Comparison of ENCODE assay signal across 14 cellular contexts in genomic region chr19:45323671-45324081, GRCh38. TPM values are rescaled to one million over a fixed set of nuclear protein-coding genes. Genes with fewer than 3 reads are reported as not detected.
A peak's percentile ranks its signal among the peaks of the same experiment; 100 is the strongest.
DNase-seq lines count a peak whose midpoint lies in the region; ATAC-seq, FAIRE-seq and TF ChIP-seq lines count a peak whose summit lies in the region.
"Had no signal": no experiment of that assay in that cellular context is flagged by ENCODE, and none has a peak within 500 bp of the region (broad histone marks: within the 10 kb centered on the region; RNA-seq: fewer than 3 reads in every experiment).

No MANE protein-coding gene starts in this region.

- peaks cover 0 to 2% of the 10 kb centered on the region in 2 experiments for H4K20me1 ChIP-seq in H1 (replicated peaks in 1 of 2; ENCODE audit: control insufficient read depth in 1 of 2, insufficient read depth in 2 of 2, low read length in 2 of 2)

- no peaks in the 10 kb centered on the region for H3K9me3 ChIP-seq in H1 (ENCODE audit: insufficient read depth in 2 of 2, low read depth in 1 of 2, low read length in 1 of 2)
- no peaks in the 10 kb centered on the region for H3K9me3 ChIP-seq in stomach smooth muscle (ENCODE audit: control insufficient read depth in 2 of 2, low read length in 2 of 2)
- H3K9me3 ChIP-seq: vagina had no signal

- peak overlapping the region; percentile 28; the same call in 1 of the 2 replicates for H4K8ac ChIP-seq in H1 (ENCODE audit: extremely low read depth, insufficient read depth, low read length)

- no peaks in the 10 kb centered on the region for H3K79me2 ChIP-seq in H1 (ENCODE audit: control insufficient read depth in 1 of 2, insufficient read depth in 2 of 2, low read length in 2 of 2)

- H3K27me3 ChIP-seq in H1 (replicated peaks in 1 of 4; ENCODE audit: control insufficient read depth in 3 of 4, extremely low read depth in 1 of 4, insufficient read depth in 3 of 4, low read length in 3 of 4) (peaks cover 0 to 14% (median 11%) of the 10 kb centered on the region in 4 experiments; a peak in 5 of 7 replicates), stomach smooth muscle (ENCODE audit: control insufficient read depth in 1 of 2, insufficient read depth in 2 of 2, low read length in 2 of 2) (peaks cover 0 to 6% of the 10 kb centered on the region in 2 donors)

- 4% methylated on average over 18 of the region's 30 CpGs; no CpG with 5 or more reads in 1 of the 2 experiments for WGBS in H1 (ENCODE audit: extremely low coverage in 1 of 2, insufficient coverage in 1 of 2, insufficient read length in 1 of 2, insufficient replicate concordance in 2 of 2, low coverage in 1 of 2, low lambda C conversion rate in 2 of 2, missing lambda C conversion rate in 1 of 2), 2 experiments

- peaks cover 2% of the 10 kb centered on the region for H3K4me1 Mint-ChIP-seq in activated T-helper 2 cell treated with anti-CD3 and anti-CD28 coated beads, Interferon-gamma antibody, Interleukin-2, Interleukin-4, amounts not matched to agents 10 μg/mL and 5 μg/mL and 100 μg/mL, durations not matched to agents 14 hours and 24 hours and 36 hours (ENCODE audit: low read depth)

- no peak overlapping the region for H3K14ac ChIP-seq in H1 (ENCODE audit: insufficient read length)

- no peak overlapping the region; the same call in 1 of the 2 replicates for H2BK15ac ChIP-seq in H1 (ENCODE audit: low read length)

- ATAC-seq in left colon, result peak; percentile 36
- no peak for ATAC-seq in GM21723 (IDR thresholded peaks at IDR 0.05; ENCODE audit: unreplicated experiment)
- ATAC-seq in HG02885 (IDR thresholded peaks at IDR 0.05; ENCODE audit: poor library complexity, unreplicated experiment), result no peak
- ATAC-seq: esophagus mucosa had no signal

- no peak overlapping the region for H3K4me3 Mint-ChIP-seq in activated T-helper 2 cell treated with anti-CD3 and anti-CD28 coated beads, Interferon-gamma antibody, Interleukin-2, Interleukin-4, amounts not matched to agents 10 μg/mL and 5 μg/mL and 100 μg/mL, durations not matched to agents 14 hours and 24 hours and 36 hours (ENCODE audit: low read depth)
- H3K4me3 Mint-ChIP-seq: activated naive CD8-positive, alpha-beta T cell had no signal

- H4K5ac ChIP-seq in H1 (ENCODE audit: insufficient read length, low read depth, low read length), result peak overlapping the region; percentile 1

- DNase-seq in NCI-H1436 (lab: John Stamatoyannopoulos, UW), result peak; percentile 33
- DNase-seq in NCI-H1436 treated with DMSO at 0.1 percent for 48 hours (lab: John Stamatoyannopoulos, UW), result no peak
- DNase-seq in H1 (ENCODE audit: low read depth in 1 of 2, low spot score in 2 of 2), result peak in 1 of 2 experiments; percentile 68
- peak; percentile 16 to 46 for DNase-seq in left colon
- no peak for DNase-seq in activated T-helper 2 cell treated with anti-CD3 and anti-CD28 coated beads, Interferon-gamma antibody, Interleukin-2, Interleukin-4, amounts not matched to agents 10 μg/mL and 5 μg/mL and 100 μg/mL, durations not matched to agents 14 hours and 24 hours and 36 hours (ENCODE audit: low spot score)
- DNase-seq: NCI-H1105; stimulated activated CD4-positive, alpha-beta T cell treated with anti-CD3 and anti-CD28 coated beads, Interleukin-4, amount 100 ng/mL, for 24 hours had no signal

- peak overlapping the region; percentile 42 to 71 for H3K4me2 ChIP-seq in H1 (ENCODE audit: insufficient read depth in 1 of 2, low read depth in 2 of 2, low read length in 2 of 2)

- H3K9ac ChIP-seq in H1 (replicated peaks in 1 of 4; ENCODE audit: extremely low read depth in 1 of 4, low read depth in 3 of 4, low read length in 3 of 4) (peak overlapping the region in 1 of 4 experiments; percentile 13; a peak in 1 of 7 replicates), stomach smooth muscle (ENCODE audit: low read length in 2 of 2) (peak overlapping the region; percentile 80 to 86)

- no peak for TF ChIP-seq CTCF in H1 (IDR thresholded peaks at IDR 0.05; ENCODE audit: control extremely low read depth in 1 of 3, insufficient read depth in 1 of 3, low read depth in 1 of 3, low read length in 3 of 3)

- peak overlapping the region; percentile 45 for H4K91ac ChIP-seq in H1 (replicated peaks; ENCODE audit: insufficient read length, low read length)

- H3K4me3 ChIP-seq in H1 (ENCODE audit: extremely low read depth in 1 of 4, insufficient read depth in 2 of 4, low read depth in 3 of 4, low read length in 4 of 4), result peak overlapping the region in 3 of 4 experiments; percentile 1 to 52 (median 26); a peak in 5 of 8 replicates
- peak overlapping the region; percentile 70 to 73 for H3K4me3 ChIP-seq in stomach smooth muscle (ENCODE audit: low read length in 2 of 2)

- no peak overlapping the region for H2AK5ac ChIP-seq in H1 (ENCODE audit: low read depth, low read length)

- H2AFZ ChIP-seq in H1 (ENCODE audit: low read length), result peak overlapping the region; percentile 74; the same call in 1 of the 2 replicates

- no peak for TF ChIP-seq RAD21 in H1 (IDR thresholded peaks at IDR 0.05 in 1 of 2, conservative IDR thresholded peaks at IDR 0.05 in 1 of 2; ENCODE audit: low read depth in 2 of 2, low read length in 2 of 2)

- H3K36me3 ChIP-seq in H1 (ENCODE audit: control insufficient read depth in 2 of 4, insufficient read depth in 4 of 4, low read length in 3 of 4) (no peaks in the 10 kb centered on the region), stomach smooth muscle (ENCODE audit: control insufficient read depth in 2 of 2, insufficient read depth in 2 of 2, low read length in 2 of 2) (no peaks in the 10 kb centered on the region)
- H3K36me3 ChIP-seq: vagina had no signal

- H3K36me3 Mint-ChIP-seq in activated T-helper 2 cell treated with anti-CD3 and anti-CD28 coated beads, Interferon-gamma antibody, Interleukin-2, Interleukin-4, amounts not matched to agents 10 μg/mL and 5 μg/mL and 100 μg/mL, durations not matched to agents 14 hours and 24 hours and 36 hours (ENCODE audit: low read depth), result no peaks in the 10 kb centered on the region
- H3K36me3 Mint-ChIP-seq: activated naive CD8-positive, alpha-beta T cell had no signal

- CTCF ChIA-PET in H1 (lab: Charles Lee; ENCODE audit: partially characterized antibody), result interaction anchor here (1.6 kb wide), 1 partner anchor 123 kb away, joined by 3 read pairs; no protein-coding TSS in a partner anchor

- H2BK120ac ChIP-seq in H1 (replicated peaks; ENCODE audit: low read depth, low read length), result no peak overlapping the region

- peak overlapping the region; percentile 54 for H3K56ac ChIP-seq in H1 (replicated peaks; ENCODE audit: insufficient read length, low read depth, low read length)

- H3K79me1 ChIP-seq in H1 (ENCODE audit: low read depth, low read length), result no peaks in the 10 kb centered on the region

- TF ChIP-seq POLR2A in H1 (IDR thresholded peaks at IDR 0.05; ENCODE audit: control extremely low read depth in 1 of 2, low read depth in 2 of 2, low read length in 2 of 2), result peak in 1 of 2 experiments; percentile 58; a peak in 1 of 3 replicates

- H3K9me3 Mint-ChIP-seq in activated T-helper 2 cell treated with anti-CD3 and anti-CD28 coated beads, Interferon-gamma antibody, Interleukin-2, Interleukin-4, amounts not matched to agents 10 μg/mL and 5 μg/mL and 100 μg/mL, durations not matched to agents 14 hours and 24 hours and 36 hours, result no peaks in the 10 kb centered on the region

- H3K27ac ChIP-seq in H1 (ENCODE audit: low read depth, low read length), result no peak overlapping the region
- peak overlapping the region; percentile 76 for H3K27ac ChIP-seq in stomach smooth muscle (ENCODE audit: low read length)
- H3K27ac ChIP-seq: vagina had no signal

- peaks cover 3% of the 10 kb centered on the region; the same call in 1 of the 2 replicates for H3K23me2 ChIP-seq in H1 (ENCODE audit: low read depth, low read length)

- FAIRE-seq in H1 (lab: Jason Lieb, UNC), result no peak

- H2BK20ac ChIP-seq in H1 (ENCODE audit: low read length), result no peak overlapping the region

- POLR2A ChIA-PET in H1 (lab: Charles Lee; ENCODE audit: partially characterized antibody), result interaction anchor here (0.8 to 1.2 kb wide), 2 partner anchors 15 to 18 kb away, joined by 3 to 4 read pairs; no protein-coding TSS in a partner anchor

- peak overlapping the region; percentile 2 for H3K4ac ChIP-seq in H1 (replicated peaks; ENCODE audit: insufficient read length, low read depth, low read length)

- H3K18ac ChIP-seq in H1 (ENCODE audit: extremely low read depth, low read length), result peak overlapping the region; percentile 93

- H2BK5ac ChIP-seq in H1 (ENCODE audit: low read depth, low read length), result 0 out of 2 replicates have a peak overlapping the region, but pooled peaks have one; percentile 44

- TF ChIP-seq EP300 in H1 (IDR thresholded peaks at IDR 0.05; ENCODE audit: borderline replicate concordance in 1 of 2, low read depth in 2 of 2, low read length in 2 of 2), result no peak

- no peak overlapping the region for H3K23ac ChIP-seq in H1 (ENCODE audit: insufficient read length)

- peak overlapping the region; percentile 80; the same call in 1 of the 2 replicates for H2BK12ac ChIP-seq in H1 (ENCODE audit: low read depth, low read length)

- no peak overlapping the region for H3K27ac Mint-ChIP-seq in activated T-helper 2 cell treated with anti-CD3 and anti-CD28 coated beads, Interferon-gamma antibody, Interleukin-2, Interleukin-4, amounts not matched to agents 10 μg/mL and 5 μg/mL and 100 μg/mL, durations not matched to agents 14 hours and 24 hours and 36 hours
- H3K27ac Mint-ChIP-seq: activated naive CD8-positive, alpha-beta T cell had no signal

- peaks cover 22% of the 10 kb centered on the region for H3K27me3 Mint-ChIP-seq in activated T-helper 2 cell treated with anti-CD3 and anti-CD28 coated beads, Interferon-gamma antibody, Interleukin-2, Interleukin-4, amounts not matched to agents 10 μg/mL and 5 μg/mL and 100 μg/mL, durations not matched to agents 14 hours and 24 hours and 36 hours (ENCODE audit: low read depth)

- peaks cover 2 to 18% (median 6%) of the 10 kb centered on the region in 4 experiments; a peak in 6 of 7 replicates for H3K4me1 ChIP-seq in H1 (replicated peaks in 1 of 4; ENCODE audit: control insufficient read depth in 3 of 4, insufficient read depth in 4 of 4, low read length in 3 of 4)
- H3K4me1 ChIP-seq in stomach smooth muscle (ENCODE audit: control insufficient read depth, insufficient read depth, low read length), result peaks cover 27% of the 10 kb centered on the region
- H3K4me1 ChIP-seq: vagina had no signal

- intact Hi-C loops in left colon (cut with DNase I, micrococcal nuclease), result no loop called here
- intact Hi-C loops in activated T-helper 2 cell treated with anti-CD3 and anti-CD28 coated beads, Interferon-gamma antibody, Interleukin-2, Interleukin-4, amounts not matched to agents 10 μg/mL and 5 μg/mL and 100 μg/mL, durations not matched to agents 14 hours and 24 hours and 36 hours (cut with micrococcal nuclease), result no loop called here

RNA-seq across cellular contexts. Expression of gene CKM, which starts 1.0 kb away (rescaled TPM):
- total RNA-seq in H1 (2021; fragmentation: NEBNext Ultra II Directional; extraction: Animal tissue kit (Norgen Biotek cat#: 25700)), result not detected in 2 replicates
- polyA plus RNA-seq in H1 (2011; rRNA removed), result 0.08 and 0.09 TPM in 2 replicates
- 0.09 TPM for polyA plus RNA-seq in H1 (2011; cell fraction: cytosol; rRNA removed)
- 0.06 TPM for polyA plus RNA-seq in H1 (2011; cell fraction: nucleus; rRNA removed)
- polyA plus RNA-seq in H1 (2012, experiment 1 of 2), result 0.13 to 0.28 TPM in 2 of 4 replicates, not detected in the others
- 0.09 TPM for polyA plus RNA-seq in H1 (2012, experiment 2 of 2)
- 0.06 TPM for polyA plus RNA-seq in H1 (2013, experiment 1 of 2)
- 0.06 TPM for polyA plus RNA-seq in H1 (2013, experiment 2 of 2)
- not detected in 2 replicates for polyA minus RNA-seq in H1 (2011; rRNA and poly(A)+ RNA removed)
- not detected for polyA minus RNA-seq in H1 (2011; cell fraction: cytosol; rRNA and poly(A)+ RNA removed)
- not detected for polyA minus RNA-seq in H1 (2011; cell fraction: nucleus; rRNA and poly(A)+ RNA removed)
- total RNA-seq in left colon, result under 1 TPM in 1 of 2 donors, not detected in 1; 0.50 TPM
- total RNA-seq in activated T-helper 2 cell treated with anti-CD3 and anti-CD28 coated beads, Interferon-gamma antibody, Interleukin-2, Interleukin-4, amounts not matched to agents 10 μg/mL and 5 μg/mL and 100 μg/mL, durations not matched to agents 14 hours and 24 hours and 36 hours, result not detected in 2 replicates
- total RNA-seq: mononuclear cell, vagina had no signal

RNA-seq across cellular contexts. Expression of gene KLC3, which starts 16.9 kb away (rescaled TPM):
- 2.8 and 3.2 TPM in 2 replicates for total RNA-seq in H1 (2021; fragmentation: NEBNext Ultra II Directional; extraction: Animal tissue kit (Norgen Biotek cat#: 25700))
- 1.3 and 2.4 TPM in 2 replicates for polyA plus RNA-seq in H1 (2011; rRNA removed)
- 2.7 TPM for polyA plus RNA-seq in H1 (2011; cell fraction: cytosol; rRNA removed)
- polyA plus RNA-seq in H1 (2011; cell fraction: nucleus; rRNA removed), result 3.0 TPM
- 0.50 to 1.9 TPM (median 1.8 TPM) in 4 replicates for polyA plus RNA-seq in H1 (2012, experiment 1 of 2)
- 2.0 TPM for polyA plus RNA-seq in H1 (2012, experiment 2 of 2)
- polyA plus RNA-seq in H1 (2013, experiment 1 of 2), result 3.0 TPM
- 2.4 TPM for polyA plus RNA-seq in H1 (2013, experiment 2 of 2)
- polyA minus RNA-seq in H1 (2011; rRNA and poly(A)+ RNA removed), result 0.41 and 0.50 TPM in 2 replicates
- 1.0 TPM for polyA minus RNA-seq in H1 (2011; cell fraction: cytosol; rRNA and poly(A)+ RNA removed)
- polyA minus RNA-seq in H1 (2011; cell fraction: nucleus; rRNA and poly(A)+ RNA removed), result 1.00 TPM
- total RNA-seq in left colon, result not detected
- total RNA-seq in activated T-helper 2 cell treated with anti-CD3 and anti-CD28 coated beads, Interferon-gamma antibody, Interleukin-2, Interleukin-4, amounts not matched to agents 10 μg/mL and 5 μg/mL and 100 μg/mL, durations not matched to agents 14 hours and 24 hours and 36 hours, result 0.18 TPM in 1 of 2 replicates, not detected in the other

RNA-seq across cellular contexts. Expression of gene ERCC2, which starts 46.7 kb away (rescaled TPM):
- 93.4 and 107 TPM in 2 replicates for total RNA-seq in H1 (2021; fragmentation: NEBNext Ultra II Directional; extraction: Animal tissue kit (Norgen Biotek cat#: 25700))
- polyA plus RNA-seq in H1 (2011; rRNA removed), result 117 and 197 TPM in 2 replicates
- polyA plus RNA-seq in H1 (2011; cell fraction: cytosol; rRNA removed), result 88.3 TPM
- 444 TPM for polyA plus RNA-seq in H1 (2011; cell fraction: nucleus; rRNA removed)
- polyA plus RNA-seq in H1 (2012, experiment 1 of 2), result 88.6 to 99.0 TPM (median 95.0 TPM) in 4 replicates
- 70.3 TPM for polyA plus RNA-seq in H1 (2012, experiment 2 of 2)
- 71.7 TPM for polyA plus RNA-seq in H1 (2013, experiment 1 of 2)
- polyA plus RNA-seq in H1 (2013, experiment 2 of 2), result 65.8 TPM
- 136 and 156 TPM in 2 replicates for polyA minus RNA-seq in H1 (2011; rRNA and poly(A)+ RNA removed)
- polyA minus RNA-seq in H1 (2011; cell fraction: cytosol; rRNA and poly(A)+ RNA removed), result 49.8 TPM
- 65.9 TPM for polyA minus RNA-seq in H1 (2011; cell fraction: nucleus; rRNA and poly(A)+ RNA removed)
- total RNA-seq in left colon, result 10 to 100 TPM in 1 of 2 donors, 1 to 10 TPM in 1; 8.7 to 13.4 TPM
- total RNA-seq in activated T-helper 2 cell treated with anti-CD3 and anti-CD28 coated beads, Interferon-gamma antibody, Interleukin-2, Interleukin-4, amounts not matched to agents 10 μg/mL and 5 μg/mL and 100 μg/mL, durations not matched to agents 14 hours and 24 hours and 36 hours, result 32.6 and 34.5 TPM in 2 replicates

Comparison
In these comparisons a context has a peak if more than half of its experiments do, and no peak if none do; other contexts are left out.
1. DNase-seq: peak in NCI-H1436 (single experiment) and left colon (2 of 2); none in NCI-H1436 treated with DMSO at 0.1 percent for 48 hours (single experiment) and activated T-helper 2 cell treated with anti-CD3 and anti-CD28 coated beads, Interferon-gamma antibody, Interleukin-2, Interleukin-4, amounts not matched to agents 10 μg/mL and 5 μg/mL and 100 μg/mL, durations not matched to agents 14 hours and 24 hours and 36 hours (single experiment).